Comparison of ENCODE assay signal across 8 cellular contexts in genomic region chr12:62604373-62604772, GRCh38.
DNase-seq lines count a peak whose midpoint lies in the region; ATAC-seq and TF ChIP-seq lines count a peak whose summit lies in the region.

No MANE protein-coding gene starts in this region.

- H3K9me3 ChIP-seq in HEK293 (ENCODE audit: control insufficient read depth, insufficient read depth, low read depth, low read length) (no peaks in the 10 kb centered on the region), right cardiac atrium (ENCODE audit: control insufficient read depth, low read length) (no peaks in the 10 kb centered on the region), spleen (no peaks in the 10 kb centered on the region)

- WGBS in right cardiac atrium = 43% methylated on average over 1 of the region's 1 CpG
- WGBS in spleen, 5 donors = 49 to 65% (median 58%) methylated on average over 1 of the region's 1 CpG

- H3K27ac ChIP-seq in HEK293 (ENCODE audit: extremely low read depth, low read depth, low read length) = no peak overlapping the region
- H3K27ac ChIP-seq in right cardiac atrium (ENCODE audit: low read length) = no peak overlapping the region
- H3K27ac ChIP-seq in spleen = peak overlapping the region; percentile 91 to 100 (median 99)

- TF ChIP-seq CTCF in HEK293 (tag by site-specific recombination; IDR thresholded peaks at IDR 0.05) = no peak
- TF ChIP-seq CTCF in WI38 (IDR thresholded peaks at IDR 0.05; ENCODE audit: low read depth, low read length) = no peak
- no peak for TF ChIP-seq CTCF in spleen (IDR thresholded peaks at IDR 0.05 in 8 of 11, conservative IDR thresholded peaks at IDR 0.05 in 3 of 11)

- H3K27me3 ChIP-seq in right cardiac atrium (ENCODE audit: control insufficient read depth, insufficient read depth) (no peaks in the 10 kb centered on the region), spleen (replicated peaks in 1 of 7) (no peaks in the 10 kb centered on the region)

- ATAC-seq in right cardiac atrium = no peak
- ATAC-seq in GM21737 (IDR thresholded peaks at IDR 0.05; ENCODE audit: unreplicated experiment) = no peak
- ATAC-seq in HG03139 (IDR thresholded peaks at IDR 0.05; ENCODE audit: unreplicated experiment) = no peak

- H3K36me3 ChIP-seq in HEK293 (ENCODE audit: control insufficient read depth in 2 of 2, insufficient read depth in 1 of 2, low read length in 2 of 2) (no peaks in the 10 kb centered on the region), spleen (no peaks in the 10 kb centered on the region)

- CTCF ChIA-PET in HEK293 (lab: Yijun Ruan, JAX) = interaction anchor here (0.6 to 2.0 kb wide), 3 partner anchors 17 to 190 kb away, joined by 3 to 9 read pairs (median 3); no protein-coding TSS in a partner anchor

- intact Hi-C loops in right cardiac atrium (cut with DNase I) = loop anchor here in 2 of 4 donors (5.0 to 10.0 kb wide), 3 partner anchors 100 to 193 kb away; no protein-coding TSS in a partner anchor
- intact Hi-C loops in spleen (cut with DNase I; ENCODE audit: low total_unique reads) = no loop called here

- no peak for DNase-seq in right cardiac atrium
- DNase-seq in spleen = no peak
- DNase-seq in NCI-H146 treated with DMSO at 0.1 percent for 48 hours (lab: John Stamatoyannopoulos, UW; ENCODE audit: unreplicated experiment) = no peak
- DNase-seq in foreskin melanocyte = no peak

- peak overlapping the region; percentile 84 for H3K4me3 ChIP-seq in HEK293 (ENCODE audit: low read depth, low read length)
- peak overlapping the region; percentile 93 for H3K4me3 ChIP-seq in WI38 (ENCODE audit: low read depth, low read length)
- peak overlapping the region; percentile 71 for H3K4me3 ChIP-seq in right cardiac atrium (ENCODE audit: low read length)
- peak overlapping the region; percentile 72 to 92 (median 78) for H3K4me3 ChIP-seq in spleen

- TF ChIP-seq POLR2A in spleen (IDR thresholded peaks at IDR 0.05) = no peak

- peaks cover 3% of the 10 kb centered on the region; the same call in 1 of the 2 replicates for H3K4me1 ChIP-seq in HEK293 (ENCODE audit: control insufficient read depth, insufficient read depth, low read length)
- H3K4me1 ChIP-seq in right cardiac atrium (ENCODE audit: control insufficient read depth, insufficient read depth, low read length) = no peaks in the 10 kb centered on the region
- H3K4me1 ChIP-seq in spleen = peaks cover 0 to 47% (median 32%) of the 10 kb centered on the region in 6 donors

- POLR2A ChIA-PET in HEK293 (lab: Yijun Ruan, JAX) = interaction anchor here (1.7 kb wide), 1 partner anchor 199 kb away, joined by 4 read pairs; no protein-coding TSS in a partner anchor

TF ChIP-seq in HEK293, 187 proteins besides CTCF, POLR2A, EP300 and RAD21:
- TF ChIP-seq ZNF610 (tag by site-specific recombination; IDR thresholded peaks at IDR 0.05; ENCODE audit: borderline replicate concordance) (no peak), ZNF501 (tag by site-specific recombination; IDR thresholded peaks at IDR 0.05) (no peak), ZFHX2 (tag by site-specific recombination; conservative IDR thresholded peaks at IDR 0.05) (no peak), ZNF350 (tag by site-specific recombination; IDR thresholded peaks at IDR 0.05) (no peak), ZNF621 (tag by site-specific recombination; IDR thresholded peaks at IDR 0.05) (no peak), ZNF416 (tag by site-specific recombination; IDR thresholded peaks at IDR 0.05) (no peak), ZNF580 (tag by site-specific recombination; IDR thresholded peaks at IDR 0.05) (no peak), ZNF155 (tag by site-specific recombination; IDR thresholded peaks at IDR 0.05) (no peak), ZNF791 (tag by site-specific recombination; IDR thresholded peaks at IDR 0.05) (no peak), KLF16 (tag by site-specific recombination; IDR thresholded peaks at IDR 0.05) (no peak), ZBTB11 (tag by site-specific recombination; conservative IDR thresholded peaks at IDR 0.05; ENCODE audit: low read depth) (no peak), ZNF704 (tag by site-specific recombination; IDR thresholded peaks at IDR 0.05) (no peak), ZBTB6 (tag by site-specific recombination; IDR thresholded peaks at IDR 0.05) (no peak), ZNF600 (tag by site-specific recombination; IDR thresholded peaks at IDR 0.05) (no peak), KLF9 (tag by site-specific recombination; IDR thresholded peaks at IDR 0.05; ENCODE audit: low read depth) (no peak)

Comparison
In these comparisons a context has a peak if more than half of its experiments do, and no peak if none do; other contexts are left out.
1. H3K27ac ChIP-seq: peak in spleen (8 of 8); none in HEK293 (single experiment) and right cardiac atrium (single experiment).
2. Peak in every context shown above with its lines, with median percentiles within 50 percentile points of each other: H3K4me3 ChIP-seq.